16 cellular contexts compared by ENCODE assay signal in the genomic region with DNA sequence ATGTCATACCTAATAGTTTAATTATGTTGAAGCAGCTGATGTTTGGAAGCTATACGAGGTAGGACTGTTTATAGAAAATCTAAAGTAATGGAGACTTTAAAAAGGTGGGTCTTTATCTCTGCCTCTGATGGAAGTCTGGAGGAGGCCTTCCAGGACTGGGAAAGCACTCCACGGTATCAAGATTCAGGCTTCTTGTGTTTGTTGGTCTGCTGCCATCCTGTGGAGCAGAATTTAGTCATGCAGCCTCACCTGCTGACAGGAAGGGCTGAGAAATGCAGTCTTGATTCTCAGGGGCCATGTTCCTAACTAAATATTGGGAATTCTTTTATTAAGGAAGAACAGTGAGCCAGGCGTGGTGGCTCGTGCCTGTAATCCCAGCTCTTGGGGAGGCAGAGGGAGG. TPM values are rescaled to one million over a fixed set of nuclear protein-coding genes. Genes with fewer than 3 reads are reported as not detected.
DNase-seq lines count a peak whose midpoint lies in the region; ATAC-seq and TF ChIP-seq lines count a peak whose summit lies in the region.
"Had no signal": no experiment of that assay in that cellular context is flagged by ENCODE, and none has a peak within 500 bp of the region (broad histone marks: within the 10 kb centered on the region; RNA-seq: fewer than 3 reads in every experiment).

No MANE protein-coding gene starts in this region.

- intact Hi-C loops in IMR-90 (cut with micrococcal nuclease), result no loop called here

- no peak overlapping the region for H3K9ac ChIP-seq in IMR-90 (ENCODE audit: low read depth, low read length)

- POLR2A ChIA-PET in IMR-90 (lab: Charles Lee; ENCODE audit: unreplicated experiment), result no interaction called here

- no peak overlapping the region for H2BK20ac ChIP-seq in IMR-90 (ENCODE audit: low read depth, low read length)

- no TSS peak for BruUV-seq in IMR-90 (replicated peaks; lab: Mats Ljungman, UMichigan)

- H3K4me2 ChIP-seq in IMR-90 (ENCODE audit: low read depth, low read length), result no peak overlapping the region

- CTCF ChIA-PET in IMR-90 (lab: Yijun Ruan, JAX), result no interaction called here

- H2BK5ac ChIP-seq in IMR-90 (ENCODE audit: low read depth, low read length, poor library complexity, severe bottlenecking), result peak overlapping the region; percentile 41

- no peak overlapping the region for H4K5ac ChIP-seq in IMR-90 (ENCODE audit: low read depth, low read length)

- peaks cover 15% of the 10 kb centered on the region for H3K36me3 Mint-ChIP-seq in T-helper 17 cell (ENCODE audit: low read depth)

- no peak overlapping the region for H3K18ac ChIP-seq in IMR-90 (ENCODE audit: low read depth, low read length)

- H3K23ac ChIP-seq in IMR-90 (ENCODE audit: low read depth, low read length), result no peak overlapping the region

- no peaks in the 10 kb centered on the region for H3K9me1 ChIP-seq in IMR-90 (ENCODE audit: insufficient read depth, low read length)

- no peak overlapping the region for H2AK5ac ChIP-seq in IMR-90 (ENCODE audit: low read depth, low read length)

- H3K14ac ChIP-seq in IMR-90 (replicated peaks; ENCODE audit: low read depth, low read length), result no peak overlapping the region

- H3K4me1 ChIP-seq in IMR-90 (ENCODE audit: control insufficient read depth, insufficient read depth, low read length) (peaks cover 5% of the 10 kb centered on the region), thymus (ENCODE audit: control insufficient read depth, insufficient read depth, low read length) (no peaks in the 10 kb centered on the region)
- H3K4me1 ChIP-seq: BE2C had no signal

- peaks cover 8 to 9% of the 10 kb centered on the region in 2 experiments for H3K79me1 ChIP-seq in IMR-90 (ENCODE audit: low read depth in 1 of 2, low read length in 2 of 2)

- H3K4me1 Mint-ChIP-seq in T-helper 17 cell, result no peaks in the 10 kb centered on the region

- H3K9me3 ChIP-seq in IMR-90 (ENCODE audit: control insufficient read depth, insufficient read depth, low read length), result no peaks in the 10 kb centered on the region
- no peaks in the 10 kb centered on the region for H3K9me3 ChIP-seq in T-helper 17 cell (ENCODE audit: control insufficient read depth, low read length, poor library complexity, severe bottlenecking)
- no peaks in the 10 kb centered on the region for H3K9me3 ChIP-seq in thymus (ENCODE audit: control insufficient read depth)
- H3K9me3 ChIP-seq: BE2C had no signal

- no peak overlapping the region for H3K4ac ChIP-seq in IMR-90 (ENCODE audit: low read depth, low read length)

- H3K27ac Mint-ChIP-seq in T-helper 17 cell, result peak overlapping the region; percentile 47
- H3K27ac Mint-ChIP-seq: CD4-positive, alpha-beta T cell had no signal

- in situ Hi-C loops in IMR-90 (cut with MboI; ENCODE audit: low sequenced_read_pairs), result no loop called here

- H3K27ac ChIP-seq in IMR-90 (ENCODE audit: insufficient read depth, low read length), result no peak overlapping the region
- peak overlapping the region; percentile 25 for H3K27ac ChIP-seq in thymus (ENCODE audit: low read depth)

- TF ChIP-seq RAD21 in IMR-90 (IDR thresholded peaks at IDR 0.05; ENCODE audit: low read length), result no peak

- peak overlapping the region; percentile 55 for H2AK9ac ChIP-seq in IMR-90 (replicated peaks; ENCODE audit: low read depth, low read length, poor library complexity)

- H4K91ac ChIP-seq in IMR-90 (ENCODE audit: insufficient read depth, low read depth, low read length), result no peak overlapping the region

- TF ChIP-seq CTCF in IMR-90 (conservative IDR thresholded peaks at IDR 0.05; ENCODE audit: low read depth, low read length) (no peak), epithelial cell of esophagus (IDR thresholded peaks at IDR 0.05; ENCODE audit: insufficient read depth, low read depth, low read length, missing control alignments) (peak; percentile 7)

- H4K8ac ChIP-seq in IMR-90 (ENCODE audit: low read depth in 2 of 2, low read length in 2 of 2), result peak overlapping the region in 1 of 2 experiments; percentile 27; a peak in 1 of 4 replicates

- H2AFZ ChIP-seq in IMR-90 (replicated peaks; ENCODE audit: low read length, poor library complexity), result peak overlapping the region; percentile 55

- H2BK15ac ChIP-seq in IMR-90 (ENCODE audit: low read depth, low read length), result no peak overlapping the region

- DNase-seq in IMR-90 (peak; percentile 40), T-helper 17 cell (no peak), epithelial cell of esophagus (ENCODE audit: low read depth) (peak; percentile 22), UCSD-AML1 (lab: John Stamatoyannopoulos, UW; ENCODE audit: unreplicated experiment) (no peak)
- DNase-seq: BE2C; CD4-positive, alpha-beta T cell; H7; NCI-H1436; NCI-H2029; NCI-H2171 treated with DMSO at 0.1 percent for 48 hours; NCI-H510A; NCI-H774 had no signal

- no peak overlapping the region for H3K56ac ChIP-seq in IMR-90 (ENCODE audit: extremely low read depth, insufficient read depth, low read length)

- dilution Hi-C loops in IMR-90 (cut with HindIII; ENCODE audit: low sequenced_read_pairs, unreplicated experiment), result no loop called here

- H3K36me3 ChIP-seq in IMR-90 (ENCODE audit: control insufficient read depth, insufficient read depth, low read length) (peaks cover 10% of the 10 kb centered on the region), thymus (ENCODE audit: control insufficient read depth, insufficient read depth) (peaks cover 22% of the 10 kb centered on the region)

- no peak for TF ChIP-seq POLR2A in IMR-90 (IDR thresholded peaks at IDR 0.05; ENCODE audit: low read depth, low read length)

- H4K20me1 ChIP-seq in IMR-90 (ENCODE audit: insufficient read depth, low read length), result no peaks in the 10 kb centered on the region

- no peak overlapping the region for H3K4me3 ChIP-seq in IMR-90 (ENCODE audit: insufficient read depth, low read depth, low read length)
- no peak overlapping the region for H3K4me3 ChIP-seq in epithelial cell of esophagus (ENCODE audit: low read length)
- no peak overlapping the region for H3K4me3 ChIP-seq in thymus (ENCODE audit: low read length)

- no peak for ATAC-seq in IMR-90 (ENCODE audit: low read depth)
- ATAC-seq in T-helper 17 cell, result no peak
- no peak for ATAC-seq in GM21717 (IDR thresholded peaks at IDR 0.05; ENCODE audit: unreplicated experiment)
- no peak for ATAC-seq in HG03378 (IDR thresholded peaks at IDR 0.05; ENCODE audit: unreplicated experiment)
- ATAC-seq: Right ventricle myocardium inferior had no signal

- no CpG with 5 or more reads among the region's 4 CpGs for WGBS in IMR-90 (ENCODE audit: extremely low coverage in 2 of 2, insufficient read length in 1 of 2), 2 experiments
- WGBS in thymus, result 96% methylated on average over 4 of the region's 4 CpGs

- no peak overlapping the region for H2BK120ac ChIP-seq in IMR-90 (ENCODE audit: low read depth, low read length)

- no peaks in the 10 kb centered on the region for H3K27me3 ChIP-seq in IMR-90 (ENCODE audit: control insufficient read depth, insufficient read depth, low read length)
- H3K27me3 ChIP-seq in thymus (ENCODE audit: control insufficient read depth, insufficient read depth), result no peaks in the 10 kb centered on the region
- H3K27me3 ChIP-seq: BE2C had no signal

- H3K27me3 Mint-ChIP-seq in T-helper 17 cell, result no peaks in the 10 kb centered on the region
- H3K27me3 Mint-ChIP-seq: CD4-positive, alpha-beta T cell had no signal

- H3K4me3 Mint-ChIP-seq in T-helper 17 cell, result no peak overlapping the region
- H3K4me3 Mint-ChIP-seq: CD4-positive, alpha-beta T cell had no signal

TF ChIP-seq in IMR-90, 13 proteins besides CTCF, POLR2A, EP300 and RAD21 (continues in another document):
- TF ChIP-seq FOS (IDR thresholded peaks at IDR 0.05; ENCODE audit: low read depth, low read length), result no peak
- TF ChIP-seq RFX5 (IDR thresholded peaks at IDR 0.05; ENCODE audit: low read depth, low read length), result no peak
- TF ChIP-seq, protein P1, sequence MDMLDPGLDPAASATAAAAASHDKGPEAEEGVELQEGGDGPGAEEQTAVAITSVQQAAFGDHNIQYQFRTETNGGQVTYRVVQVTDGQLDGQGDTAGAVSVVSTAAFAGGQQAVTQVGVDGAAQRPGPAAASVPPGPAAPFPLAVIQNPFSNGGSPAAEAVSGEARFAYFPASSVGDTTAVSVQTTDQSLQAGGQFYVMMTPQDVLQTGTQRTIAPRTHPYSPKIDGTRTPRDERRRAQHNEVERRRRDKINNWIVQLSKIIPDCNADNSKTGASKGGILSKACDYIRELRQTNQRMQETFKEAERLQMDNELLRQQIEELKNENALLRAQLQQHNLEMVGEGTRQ (IDR thresholded peaks at IDR 0.05; ENCODE audit: low read depth, low read length), result no peak
- no peak for TF ChIP-seq MAZ (IDR thresholded peaks at IDR 0.05; ENCODE audit: borderline replicate concordance, low read depth, low read length)
- no peak for TF ChIP-seq MAFK (IDR thresholded peaks at IDR 0.05; ENCODE audit: low read depth, low read length)
- TF ChIP-seq CHD1 (IDR thresholded peaks at IDR 0.05; ENCODE audit: low read depth, low read length), result no peak
- no peak for TF ChIP-seq MXI1 (IDR thresholded peaks at IDR 0.05; ENCODE audit: borderline replicate concordance, low read depth, low read length)
- no peak for TF ChIP-seq RCOR1 (IDR thresholded peaks at IDR 0.05; ENCODE audit: insufficient replicate concordance, low read length)
- TF ChIP-seq, protein P2, sequence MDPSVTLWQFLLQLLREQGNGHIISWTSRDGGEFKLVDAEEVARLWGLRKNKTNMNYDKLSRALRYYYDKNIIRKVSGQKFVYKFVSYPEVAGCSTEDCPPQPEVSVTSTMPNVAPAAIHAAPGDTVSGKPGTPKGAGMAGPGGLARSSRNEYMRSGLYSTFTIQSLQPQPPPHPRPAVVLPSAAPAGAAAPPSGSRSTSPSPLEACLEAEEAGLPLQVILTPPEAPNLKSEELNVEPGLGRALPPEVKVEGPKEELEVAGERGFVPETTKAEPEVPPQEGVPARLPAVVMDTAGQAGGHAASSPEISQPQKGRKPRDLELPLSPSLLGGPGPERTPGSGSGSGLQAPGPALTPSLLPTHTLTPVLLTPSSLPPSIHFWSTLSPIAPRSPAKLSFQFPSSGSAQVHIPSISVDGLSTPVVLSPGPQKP (IDR thresholded peaks at IDR 0.05; ENCODE audit: borderline replicate concordance, low read depth, low read length), result no peak
- TF ChIP-seq NFE2L2 (IDR thresholded peaks at IDR 0.05; ENCODE audit: low read depth, low read length), result no peak
- TF ChIP-seq BHLHE40 (IDR thresholded peaks at IDR 0.05; ENCODE audit: low read depth, low read length), result no peak
- TF ChIP-seq SMC3 (IDR thresholded peaks at IDR 0.05; ENCODE audit: low read depth, low read length), result no peak

RNA-seq across cellular contexts. Expression of a gene that starts 15.9 kb away (rescaled TPM):
- 18.8 and 48.6 TPM in 2 replicates for total RNA-seq in IMR-90 (2012; rRNA removed)
- polyA plus RNA-seq in IMR-90 (2012; rRNA removed), result 23.9 and 29.4 TPM in 2 replicates
- 1.5 and 4.1 TPM in 2 replicates for polyA plus RNA-seq in IMR-90 (2012; cell fraction: cytosol; rRNA removed)
- polyA plus RNA-seq in IMR-90 (2012; cell fraction: nucleus; rRNA removed; ENCODE audit: low replicate concordance), result 3.0 and 23.3 TPM in 2 replicates
- 1 to 10 TPM; 5.5 to 6.0 TPM for total RNA-seq in T-helper 17 cell
- polyA plus RNA-seq in thymus, result 9.5 TPM

RNA-seq across cellular contexts. Expression of a gene that starts 37.6 kb away (rescaled TPM):
- total RNA-seq in IMR-90 (2012; rRNA removed) (1.4 and 3.0 TPM in 2 replicates), T-helper 17 cell (100 to 1,000 TPM; 249 to 284 TPM)
- polyA plus RNA-seq in IMR-90 (2012; rRNA removed) (0.47 and 0.72 TPM in 2 replicates), thymus (34.6 TPM)
- polyA plus RNA-seq in IMR-90 (2012; cell fraction: cytosol; rRNA removed), result 0.25 and 0.32 TPM in 2 replicates
- 0.51 and 0.87 TPM in 2 replicates for polyA plus RNA-seq in IMR-90 (2012; cell fraction: nucleus; rRNA removed; ENCODE audit: low replicate concordance)

Comparison
In these comparisons a context has a peak if more than half of its experiments do, and no peak if none do; other contexts are left out.
1. DNase-seq: peak in IMR-90 (single experiment) and epithelial cell of esophagus (single experiment); none in T-helper 17 cell (0 of 3) and UCSD-AML1 (single experiment).
2. RNA of a gene that starts 37.6 kb away (total RNA-seq): 249 to 284 TPM in T-helper 17 cell; 1.4 to 3.0 TPM in IMR-90; every median in the first group is over 10 times any median in the second.